28 cellular contexts compared by ENCODE assay signal in genomic region chr7:10981317-10981716, GRCh38.
"Had no signal": no experiment of that assay in that cellular context is flagged by ENCODE, and none has a peak within 500 bp of the region (broad histone marks: within the 10 kb centered on the region; RNA-seq: fewer than 3 reads in every experiment).

No MANE protein-coding gene starts in this region.

- H2AFZ ChIP-seq: hepatocyte had no signal

- H3K4me3 ChIP-seq: colonic mucosa, dorsolateral prefrontal cortex, esophagus muscularis mucosa, gastroesophageal sphincter, heart left ventricle, hepatocyte, left lung, lower lobe of right lung, mucosa of descending colon had no signal

- H3K36me3 ChIP-seq: colonic mucosa had no signal

- H3K9me3 ChIP-seq: colonic mucosa, esophagus muscularis mucosa, gastroesophageal sphincter, heart left ventricle, left lung, lower lobe of right lung, mucosa of descending colon had no signal

- ATAC-seq: foreskin keratinocyte; gastroesophageal sphincter; heart left ventricle; left colon; left lung; left ventricle myocardium superior; lower lobe of right lung; mucosa of descending colon; naive thymus-derived CD8-positive, alpha-beta T cell had no signal

- H3K4me2 ChIP-seq: hepatocyte had no signal

- H3K27me3 ChIP-seq: colonic mucosa, dorsolateral prefrontal cortex, esophagus muscularis mucosa, foreskin keratinocyte, gastroesophageal sphincter, heart left ventricle, hepatocyte, left lung had no signal

- DNase-seq: colonic mucosa; cortex of kidney; dermis blood vessel endothelial cell; dorsolateral prefrontal cortex; effector CD4-positive, alpha-beta T cell; effector memory CD4-positive, alpha-beta T cell; endodermal cell; foreskin keratinocyte; heart left ventricle; hypothalamus; immature natural killer cell; islet precursor cell; kidney; kidney glomerular epithelial cell; left colon; left lung; left ventricle myocardium superior; lower lobe of right lung; mesenchymal stem cell; mucosa of descending colon; naive B cell; naive thymus-derived CD8-positive, alpha-beta T cell had no signal

- H3K27ac ChIP-seq: colonic mucosa, dorsolateral prefrontal cortex, esophagus muscularis mucosa, foreskin keratinocyte, gastroesophageal sphincter, heart left ventricle, hepatocyte, left lung, lower lobe of right lung had no signal

- FAIRE-seq: endometrium, endothelial cell of umbilical vein, frontal cortex, kidney had no signal

- H3K4me1 ChIP-seq: colonic mucosa, foreskin keratinocyte, gastroesophageal sphincter, left lung, lower lobe of right lung had no signal
